In genomic region chr11:120335928-120336640, GRCh38 we compare ENCODE assay signal across 1 cellular context.
A peak's percentile ranks its signal among the peaks of the same experiment; 100 is the strongest.
TF ChIP-seq lines count a peak whose summit lies in the region.

A gene with protein sequence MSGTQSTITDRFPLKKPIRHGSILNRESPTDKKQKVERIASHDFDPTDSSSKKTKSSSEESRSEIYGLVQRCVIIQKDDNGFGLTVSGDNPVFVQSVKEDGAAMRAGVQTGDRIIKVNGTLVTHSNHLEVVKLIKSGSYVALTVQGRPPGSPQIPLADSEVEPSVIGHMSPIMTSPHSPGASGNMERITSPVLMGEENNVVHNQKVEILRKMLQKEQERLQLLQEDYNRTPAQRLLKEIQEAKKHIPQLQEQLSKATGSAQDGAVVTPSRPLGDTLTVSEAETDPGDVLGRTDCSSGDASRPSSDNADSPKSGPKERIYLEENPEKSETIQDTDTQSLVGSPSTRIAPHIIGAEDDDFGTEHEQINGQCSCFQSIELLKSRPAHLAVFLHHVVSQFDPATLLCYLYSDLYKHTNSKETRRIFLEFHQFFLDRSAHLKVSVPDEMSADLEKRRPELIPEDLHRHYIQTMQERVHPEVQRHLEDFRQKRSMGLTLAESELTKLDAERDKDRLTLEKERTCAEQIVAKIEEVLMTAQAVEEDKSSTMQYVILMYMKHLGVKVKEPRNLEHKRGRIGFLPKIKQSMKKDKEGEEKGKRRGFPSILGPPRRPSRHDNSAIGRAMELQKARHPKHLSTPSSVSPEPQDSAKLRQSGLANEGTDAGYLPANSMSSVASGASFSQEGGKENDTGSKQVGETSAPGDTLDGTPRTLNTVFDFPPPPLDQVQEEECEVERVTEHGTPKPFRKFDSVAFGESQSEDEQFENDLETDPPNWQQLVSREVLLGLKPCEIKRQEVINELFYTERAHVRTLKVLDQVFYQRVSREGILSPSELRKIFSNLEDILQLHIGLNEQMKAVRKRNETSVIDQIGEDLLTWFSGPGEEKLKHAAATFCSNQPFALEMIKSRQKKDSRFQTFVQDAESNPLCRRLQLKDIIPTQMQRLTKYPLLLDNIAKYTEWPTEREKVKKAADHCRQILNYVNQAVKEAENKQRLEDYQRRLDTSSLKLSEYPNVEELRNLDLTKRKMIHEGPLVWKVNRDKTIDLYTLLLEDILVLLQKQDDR (N-terminal part only) (plus strand): TSS chr11:120336413. CDS start chr11:120337244, 831 bp downstream.

TF ChIP-seq in HepG2, 621 proteins besides CTCF, POLR2A, EP300 and RAD21 (continued from another document and continues in another):
- TF ChIP-seq ZNF574 (CRISPR knock-in tag; IDR thresholded peaks at IDR 0.05) (peak; percentile 82), ERF (CRISPR knock-in tag; IDR thresholded peaks at IDR 0.05) (peak; percentile 86; the same call in 1 of the 2 replicates), NAIF1 (CRISPR knock-in tag; IDR thresholded peaks at IDR 0.05; ENCODE audit: borderline replicate concordance) (no peak), DNMT1 (CRISPR knock-in tag; IDR thresholded peaks at IDR 0.05) (no peak), MAF1 (CRISPR knock-in tag; IDR thresholded peaks at IDR 0.05; ENCODE audit: borderline replicate concordance) (0 out of 2 replicates have a peak, but pooled peaks have one; percentile 28), TP53 (CRISPR knock-in tag; conservative IDR thresholded peaks at IDR 0.05) (no peak), ZNF225 (CRISPR knock-in tag; IDR thresholded peaks at IDR 0.05) (no peak), REXO4 (CRISPR knock-in tag; IDR thresholded peaks at IDR 0.05; ENCODE audit: borderline replicate concordance) (no peak), JUND (CRISPR knock-in tag; IDR thresholded peaks at IDR 0.05) (no peak), NFKB2 (CRISPR knock-in tag; IDR thresholded peaks at IDR 0.05; ENCODE audit: borderline replicate concordance) (peak; percentile 26; the same call in 1 of the 2 replicates), MED1 (CRISPR knock-in tag; IDR thresholded peaks at IDR 0.05) (peak; percentile 66), SIX1 (CRISPR knock-in tag; IDR thresholded peaks at IDR 0.05; ENCODE audit: borderline replicate concordance) (no peak), ZNF800 (CRISPR knock-in tag; IDR thresholded peaks at IDR 0.05) (no peak; the same call in 1 of the 2 replicates), SMYD3 (CRISPR knock-in tag; IDR thresholded peaks at IDR 0.05) (0 out of 2 replicates have a peak, but pooled peaks have one; percentile 46), ZNF367 (CRISPR knock-in tag; IDR thresholded peaks at IDR 0.05; ENCODE audit: borderline replicate concordance) (no peak), ZNF549 (CRISPR knock-in tag; IDR thresholded peaks at IDR 0.05) (no peak), IRF2 (CRISPR knock-in tag; IDR thresholded peaks at IDR 0.05) (peak; percentile 81; the same call in 1 of the 2 replicates), MAFG (CRISPR knock-in tag; IDR thresholded peaks at IDR 0.05) (no peak), MTERF4 (CRISPR knock-in tag; IDR thresholded peaks at IDR 0.05) (no peak), ZBTB49 (CRISPR knock-in tag; IDR thresholded peaks at IDR 0.05; ENCODE audit: borderline replicate concordance) (no peak), LCORL (IDR thresholded peaks at IDR 0.05) (peak; percentile 33; the same call in 1 of the 2 replicates), LCORL (CRISPR knock-in tag; IDR thresholded peaks at IDR 0.05) (peak; percentile 92), GFI1 (CRISPR knock-in tag; IDR thresholded peaks at IDR 0.05; ENCODE audit: borderline replicate concordance) (peak; percentile 76), CHD4 (IDR thresholded peaks at IDR 0.05; ENCODE audit: borderline replicate concordance, low read length) (no peak), CCAR2 (optimal IDR thresholded peaks at IDR 0.05; ENCODE audit: low read depth, low read length) (peak; percentile 90), GATAD1 (CRISPR knock-in tag; IDR thresholded peaks at IDR 0.05) (peak; percentile 69; the same call in 1 of the 2 replicates), ZNF737 (CRISPR knock-in tag; IDR thresholded peaks at IDR 0.05; ENCODE audit: borderline replicate concordance) (0 out of 2 replicates have a peak, but pooled peaks have one; percentile 26), ZNF432 (CRISPR knock-in tag; IDR thresholded peaks at IDR 0.05; ENCODE audit: borderline replicate concordance) (no peak), ATF2 (CRISPR knock-in tag; IDR thresholded peaks at IDR 0.05) (peak; percentile 66; the same call in 1 of the 2 replicates), GABPA (IDR thresholded peaks at IDR 0.05; ENCODE audit: low read depth, low read length) (peak; percentile 84), GABPA (CRISPR knock-in tag; IDR thresholded peaks at IDR 0.05; ENCODE audit: low read depth) (peak; percentile 83), ATF3 (CRISPR knock-in tag; IDR thresholded peaks at IDR 0.05) (no peak), ZNF570 (CRISPR knock-in tag; IDR thresholded peaks at IDR 0.05; ENCODE audit: borderline replicate concordance) (0 out of 2 replicates have a peak, but pooled peaks have one; percentile 57), JUN (CRISPR knock-in tag; IDR thresholded peaks at IDR 0.05) (no peak), GPBP1L1 (CRISPR knock-in tag; IDR thresholded peaks at IDR 0.05) (no peak), FOXJ3 (CRISPR knock-in tag; IDR thresholded peaks at IDR 0.05; ENCODE audit: borderline replicate concordance) (peak; percentile 27; the same call in 1 of the 2 replicates), DMAP1 (CRISPR knock-in tag; IDR thresholded peaks at IDR 0.05) (peak; percentile 94), ATF7-NPFF (CRISPR knock-in tag; IDR thresholded peaks at IDR 0.05; ENCODE audit: low read depth) (peak; percentile 83)
- TF ChIP-seq, protein P1, sequence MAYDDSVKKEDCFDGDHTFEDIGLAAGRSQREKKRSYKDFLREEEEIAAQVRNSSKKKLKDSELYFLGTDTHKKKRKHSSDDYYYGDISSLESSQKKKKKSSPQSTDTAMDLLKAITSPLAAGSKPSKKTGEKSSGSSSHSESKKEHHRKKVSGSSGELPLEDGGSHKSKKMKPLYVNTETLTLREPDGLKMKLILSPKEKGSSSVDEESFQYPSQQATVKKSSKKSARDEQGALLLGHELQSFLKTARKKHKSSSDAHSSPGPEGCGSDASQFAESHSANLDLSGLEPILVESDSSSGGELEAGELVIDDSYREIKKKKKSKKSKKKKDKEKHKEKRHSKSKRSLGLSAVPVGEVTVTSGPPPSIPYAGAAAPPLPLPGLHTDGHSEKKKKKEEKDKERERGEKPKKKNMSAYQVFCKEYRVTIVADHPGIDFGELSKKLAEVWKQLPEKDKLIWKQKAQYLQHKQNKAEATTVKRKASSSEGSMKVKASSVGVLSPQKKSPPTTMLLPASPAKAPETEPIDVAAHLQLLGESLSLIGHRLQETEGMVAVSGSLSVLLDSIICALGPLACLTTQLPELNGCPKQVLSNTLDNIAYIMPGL (CRISPR knock-in tag; IDR thresholded peaks at IDR 0.05; ENCODE audit: borderline replicate concordance in 1 of 2, low read depth in 1 of 2): peak; percentile 92 to 99; a peak in 3 of 4 replicates
- TF ChIP-seq, protein P2, sequence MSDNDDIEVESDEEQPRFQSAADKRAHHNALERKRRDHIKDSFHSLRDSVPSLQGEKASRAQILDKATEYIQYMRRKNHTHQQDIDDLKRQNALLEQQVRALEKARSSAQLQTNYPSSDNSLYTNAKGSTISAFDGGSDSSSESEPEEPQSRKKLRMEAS (IDR thresholded peaks at IDR 0.05): peak; percentile 78
- TF ChIP-seq, protein P3, sequence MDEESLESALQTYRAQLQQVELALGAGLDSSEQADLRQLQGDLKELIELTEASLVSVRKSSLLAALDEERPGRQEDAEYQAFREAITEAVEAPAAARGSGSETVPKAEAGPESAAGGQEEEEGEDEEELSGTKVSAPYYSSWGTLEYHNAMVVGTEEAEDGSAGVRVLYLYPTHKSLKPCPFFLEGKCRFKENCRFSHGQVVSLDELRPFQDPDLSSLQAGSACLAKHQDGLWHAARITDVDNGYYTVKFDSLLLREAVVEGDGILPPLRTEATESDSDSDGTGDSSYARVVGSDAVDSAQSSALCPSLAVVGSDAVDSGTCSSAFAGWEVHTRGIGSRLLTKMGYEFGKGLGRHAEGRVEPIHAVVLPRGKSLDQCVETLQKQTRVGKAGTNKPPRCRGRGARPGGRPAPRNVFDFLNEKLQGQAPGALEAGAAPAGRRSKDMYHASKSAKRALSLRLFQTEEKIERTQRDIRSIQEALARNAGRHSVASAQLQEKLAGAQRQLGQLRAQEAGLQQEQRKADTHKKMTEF (CRISPR knock-in tag; IDR thresholded peaks at IDR 0.05): peak; percentile 85
- TF ChIP-seq, protein P4, sequence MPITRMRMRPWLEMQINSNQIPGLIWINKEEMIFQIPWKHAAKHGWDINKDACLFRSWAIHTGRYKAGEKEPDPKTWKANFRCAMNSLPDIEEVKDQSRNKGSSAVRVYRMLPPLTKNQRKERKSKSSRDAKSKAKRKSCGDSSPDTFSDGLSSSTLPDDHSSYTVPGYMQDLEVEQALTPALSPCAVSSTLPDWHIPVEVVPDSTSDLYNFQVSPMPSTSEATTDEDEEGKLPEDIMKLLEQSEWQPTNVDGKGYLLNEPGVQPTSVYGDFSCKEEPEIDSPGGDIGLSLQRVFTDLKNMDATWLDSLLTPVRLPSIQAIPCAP (CRISPR knock-in tag; IDR thresholded peaks at IDR 0.05; ENCODE audit: low read depth): no peak
